ENCODE assay signal across 21 cellular contexts in the genomic region with DNA sequence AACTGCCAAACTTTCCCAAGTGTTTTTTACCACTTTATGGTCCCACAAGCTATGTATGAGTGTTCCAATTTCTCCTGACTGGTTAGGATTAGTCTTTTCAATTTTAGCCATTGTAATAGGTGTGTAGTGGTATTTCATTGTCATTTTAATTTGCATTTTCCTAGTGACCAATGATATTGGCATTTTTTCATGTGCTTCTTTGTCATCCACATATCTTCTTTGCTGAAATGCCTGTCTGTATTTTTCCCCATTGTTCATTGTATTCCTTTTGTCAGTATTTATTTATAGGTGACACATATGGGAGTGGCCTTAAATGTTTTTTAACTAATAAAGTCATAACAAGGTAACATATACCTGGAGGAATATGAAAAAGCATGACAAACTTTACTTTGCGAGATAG. TPM values are rescaled to one million over a fixed set of nuclear protein-coding genes. Genes with fewer than 3 reads are reported as not detected.
DNase-seq lines count a peak whose midpoint lies in the region; ATAC-seq, FAIRE-seq and TF ChIP-seq lines count a peak whose summit lies in the region.
"Had no signal": no experiment of that assay in that cellular context is flagged by ENCODE, and none has a peak within 500 bp of the region (broad histone marks: within the 10 kb centered on the region; RNA-seq: fewer than 3 reads in every experiment).

No MANE protein-coding gene starts in this region.

- no TSS peak for BruUV-seq in PC-3 (replicated peaks; lab: Mats Ljungman, UMichigan)

- H3F3A ChIP-seq in PC-3 (ENCODE audit: low read length, unreplicated experiment), result no peaks in the 10 kb centered on the region

- H4K20me1 ChIP-seq in PC-3 (ENCODE audit: low read length), result no peaks in the 10 kb centered on the region

- DNase-seq in PC-3, result peak; percentile 25
- DNase-seq in bronchial epithelial cell (ENCODE audit: low read depth), result peak; percentile 46
- no peak for DNase-seq in type B pancreatic cell (ENCODE audit: extremely low spot score, unreplicated experiment)
- DNase-seq in effector memory CD4-positive, alpha-beta T cell, result no peak
- DNase-seq: ACHN; BE2C; C1 segment of cervical spinal cord; CD4-positive, CD25-positive, alpha-beta regulatory T cell; CD8-positive, alpha-beta memory T cell; COR-L47; DMS 273 treated with DMSO at 0.1 percent for 48 hours; DMS53; DND-41; EL; H9 had no signal

- no peak overlapping the region for H3K27ac ChIP-seq in PC-3 (ENCODE audit: low read length)
- H3K27ac ChIP-seq in effector memory CD4-positive, alpha-beta T cell (ENCODE audit: insufficient read depth, low read length, poor library complexity, severe bottlenecking), result no peak overlapping the region

- no peaks in the 10 kb centered on the region for H3K9me3 Mint-ChIP-seq in type B pancreatic cell
- H3K9me3 Mint-ChIP-seq: CD4-positive, CD25-positive, alpha-beta regulatory T cell; CD8-positive, alpha-beta memory T cell; H9 had no signal

- no peak overlapping the region for H3K4me2 ChIP-seq in PC-3 (ENCODE audit: low read length)

- H3K9me2 ChIP-seq in PC-3 (replicated peaks; ENCODE audit: low read length), result no peaks in the 10 kb centered on the region

- no peaks in the 10 kb centered on the region for H3K27me3 ChIP-seq in PC-3 (ENCODE audit: low read length)
- no peaks in the 10 kb centered on the region for H3K27me3 ChIP-seq in bronchial epithelial cell (ENCODE audit: control insufficient read depth, insufficient read depth, low read length)
- H3K27me3 ChIP-seq in effector memory CD4-positive, alpha-beta T cell (replicated peaks; ENCODE audit: control insufficient read depth, insufficient read depth, low read length, poor library complexity, severe bottlenecking), result no peaks in the 10 kb centered on the region
- H3K27me3 ChIP-seq: BE2C had no signal

- no peak for FAIRE-seq in bronchial epithelial cell (lab: Jason Lieb, UNC)
- FAIRE-seq: A204.1, GM12878, GM19239, H1 had no signal

- no peaks in the 10 kb centered on the region for H3K36me3 ChIP-seq in PC-3 (ENCODE audit: low read depth, low read length)
- H3K36me3 ChIP-seq in bronchial epithelial cell (ENCODE audit: control insufficient read depth, insufficient read depth, low read length), result no peaks in the 10 kb centered on the region
- H3K36me3 ChIP-seq in effector memory CD4-positive, alpha-beta T cell (ENCODE audit: control insufficient read depth, insufficient read depth, low read length), result no peaks in the 10 kb centered on the region
- H3K36me3 ChIP-seq: BE2C had no signal

- intact Hi-C loops in PC-3 (cut with micrococcal nuclease), result no loop called here

- TF ChIP-seq CTCF in PC-3 (conservative IDR thresholded peaks at IDR 0.05; ENCODE audit: low read depth, low read length) (no peak), bronchial epithelial cell (IDR thresholded peaks at IDR 0.05; ENCODE audit: insufficient read depth, low read length, severe bottlenecking) (no peak), type B pancreatic cell (conservative IDR thresholded peaks at IDR 0.05) (no peak)

- H3K79me2 ChIP-seq in PC-3 (ENCODE audit: low read length), result no peaks in the 10 kb centered on the region

- CTCF ChIA-PET in PC-3 (lab: Charles Lee), result no interaction called here

- H3K27ac Mint-ChIP-seq in type B pancreatic cell, result no peak overlapping the region
- H3K27ac Mint-ChIP-seq: CD4-positive, CD25-positive, alpha-beta regulatory T cell; H9 had no signal

- peaks cover 4% of the 10 kb centered on the region; the same call in 1 of the 2 replicates for H3K4me1 ChIP-seq in PC-3 (ENCODE audit: insufficient read depth, low read length)
- H3K4me1 ChIP-seq in effector memory CD4-positive, alpha-beta T cell (ENCODE audit: control insufficient read depth, insufficient read depth, low read length, poor library complexity, severe bottlenecking), result no peaks in the 10 kb centered on the region
- H3K4me1 ChIP-seq: BE2C had no signal

- peaks cover 5% of the 10 kb centered on the region for H3K36me3 Mint-ChIP-seq in type B pancreatic cell
- H3K36me3 Mint-ChIP-seq: CD4-positive, CD25-positive, alpha-beta regulatory T cell; CD8-positive, alpha-beta memory T cell had no signal

- ATAC-seq in PC-3 (peak; percentile 49), esophagus mucosa (peak; percentile 57), HG02642 (IDR thresholded peaks at IDR 0.05; ENCODE audit: poor library complexity, unreplicated experiment) (no peak)
- ATAC-seq: GM12878 had no signal

- no peaks in the 10 kb centered on the region for H3K9me3 ChIP-seq in PC-3 (ENCODE audit: low read length)
- H3K9me3 ChIP-seq in effector memory CD4-positive, alpha-beta T cell (ENCODE audit: control insufficient read depth, low read length), result no peaks in the 10 kb centered on the region
- H3K9me3 ChIP-seq: BE2C had no signal

- H3K4me3 ChIP-seq in PC-3 (ENCODE audit: low read length) (no peak overlapping the region), bronchial epithelial cell (ENCODE audit: low read depth, low read length) (no peak overlapping the region)
- H3K4me3 ChIP-seq in effector memory CD4-positive, alpha-beta T cell (ENCODE audit: insufficient read depth, low read depth, low read length, poor library complexity, severe bottlenecking), result no peak overlapping the region
- H3K4me3 ChIP-seq: GM12878 had no signal

- H3K4me1 Mint-ChIP-seq in type B pancreatic cell (ENCODE audit: unreplicated experiment), result peaks cover 3% of the 10 kb centered on the region

- H3K9ac ChIP-seq in PC-3 (ENCODE audit: low read length), result no peak overlapping the region

- H2AFZ ChIP-seq in PC-3 (ENCODE audit: low read length), result no peak overlapping the region

- H3K4me3 Mint-ChIP-seq in type B pancreatic cell, result no peak overlapping the region
- H3K4me3 Mint-ChIP-seq: CD4-positive, CD25-positive, alpha-beta regulatory T cell; CD8-positive, alpha-beta memory T cell; H9 had no signal

- no peaks in the 10 kb centered on the region for H3K27me3 Mint-ChIP-seq in type B pancreatic cell
- H3K27me3 Mint-ChIP-seq: CD4-positive, CD25-positive, alpha-beta regulatory T cell; CD8-positive, alpha-beta memory T cell had no signal

- POLR2A ChIA-PET in PC-3 (lab: Charles Lee; ENCODE audit: unreplicated experiment), result interaction anchor here (0.6 kb wide), 1 partner anchor 75 kb away, joined by 5 read pairs; no protein-coding TSS in a partner anchor

RNA-seq across cellular contexts. Expression of a gene that starts 9.2 kb away (rescaled TPM):
- total RNA-seq in PC-3 (2014; rRNA removed) (342 and 435 TPM in 2 replicates), bronchial epithelial cell (204 and 244 TPM in 2 replicates), esophagus mucosa (207 TPM), type B pancreatic cell (ENCODE audit: low replicate concordance) (288 and 302 TPM in 2 replicates)

RNA-seq across cellular contexts. Expression of a gene that starts 32.2 kb away (rescaled TPM):
- 30.9 and 36.9 TPM in 2 replicates for total RNA-seq in PC-3 (2014; rRNA removed)
- total RNA-seq in bronchial epithelial cell, result 24.0 and 54.9 TPM in 2 replicates
- total RNA-seq in esophagus mucosa, result 15.5 TPM
- total RNA-seq in type B pancreatic cell (ENCODE audit: low replicate concordance), result 25.6 and 27.9 TPM in 2 replicates

Comparison
In these comparisons a context has a peak if more than half of its experiments do, and no peak if none do; other contexts are left out.
1. DNase-seq: peak in PC-3 (single experiment) and bronchial epithelial cell (single experiment); none in type B pancreatic cell (single experiment) and effector memory CD4-positive, alpha-beta T cell (0 of 3).